Comparison of ENCODE assay signal across 11 cellular contexts in the genomic region with DNA sequence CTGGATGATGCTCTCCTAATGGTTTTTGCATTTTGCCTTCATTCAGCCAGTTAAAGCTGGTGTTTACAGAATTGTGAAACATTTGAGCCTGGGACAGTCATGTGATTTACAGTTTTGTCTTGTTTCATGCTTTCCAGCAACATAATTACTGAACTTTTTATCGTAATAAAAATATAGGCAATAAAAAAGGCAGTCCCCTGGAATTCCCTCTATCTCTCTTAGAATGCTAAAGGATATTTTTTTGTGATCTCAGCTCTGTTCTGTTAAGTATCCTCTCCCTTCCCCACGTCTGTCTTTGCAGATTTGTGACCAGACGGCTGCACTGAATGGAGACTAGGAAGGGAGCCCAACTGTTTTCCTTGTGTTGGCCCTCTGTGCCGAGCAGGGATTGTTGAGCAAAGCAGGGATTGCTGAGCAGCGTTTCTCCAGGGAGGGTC.
DNase-seq lines count a peak whose midpoint lies in the region; ATAC-seq and TF ChIP-seq lines count a peak whose summit lies in the region.
"Had no signal": no experiment of that assay in that cellular context is flagged by ENCODE, and none has a peak within 500 bp of the region (broad histone marks: within the 10 kb centered on the region; RNA-seq: fewer than 3 reads in every experiment).

No MANE protein-coding gene starts in this region.

- no peak for TF ChIP-seq CTCF in dorsolateral prefrontal cortex (IDR thresholded peaks at IDR 0.05 in 54 of 56, conservative IDR thresholded peaks at IDR 0.05 in 2 of 56; ENCODE audit: low read depth in 1 of 56, partially characterized antibody in 56 of 56)
- no peak for TF ChIP-seq CTCF in left lung (IDR thresholded peaks at IDR 0.05)
- no peak for TF ChIP-seq CTCF in progenitor cell of endocrine pancreas (IDR thresholded peaks at IDR 0.05; ENCODE audit: unreplicated experiment)

- H3K4me1 ChIP-seq in left lung (peaks cover 17 to 19% of the 10 kb centered on the region in 2 donors), skeletal muscle satellite cell (ENCODE audit: control insufficient read depth, insufficient read depth, low read length) (peaks cover 7% of the 10 kb centered on the region)

- H3K36me3 ChIP-seq in left lung (no peaks in the 10 kb centered on the region), skeletal muscle satellite cell (ENCODE audit: insufficient read depth, low read length) (no peaks in the 10 kb centered on the region)

- no peaks in the 10 kb centered on the region for H3K27me3 Mint-ChIP-seq in progenitor cell of endocrine pancreas
- H3K27me3 Mint-ChIP-seq: activated T-cell treated with anti-CD3 and anti-CD28 coated beads, Interleukin-2, amount 50 U/mL, for 24 hours had no signal

- intact Hi-C loops in dorsolateral prefrontal cortex (cut with DNase I) (no loop called here), left lung (cut with DNase I) (no loop called here)

- no peak overlapping the region for H3K27ac Mint-ChIP-seq in progenitor cell of endocrine pancreas
- H3K27ac Mint-ChIP-seq: activated T-cell treated with anti-CD3 and anti-CD28 coated beads, Interleukin-2, amount 50 U/mL, for 24 hours had no signal

- no peak overlapping the region for H3K9ac ChIP-seq in skeletal muscle satellite cell (ENCODE audit: low read depth, low read length)

- H3K36me3 Mint-ChIP-seq in progenitor cell of endocrine pancreas (ENCODE audit: insufficient read depth) = no peaks in the 10 kb centered on the region

- H3K27ac ChIP-seq in dorsolateral prefrontal cortex (peak overlapping the region in 28 of 59 donors; percentile 4 to 61 (median 29)), left lung (peak overlapping the region; percentile 38 to 60)

- H3K4me3 Mint-ChIP-seq in progenitor cell of endocrine pancreas (ENCODE audit: low read depth) = no peak overlapping the region
- H3K4me3 Mint-ChIP-seq: activated T-cell treated with anti-CD3 and anti-CD28 coated beads, Interleukin-2, amount 50 U/mL, for 24 hours had no signal

- peaks cover 44% of the 10 kb centered on the region for H3K4me1 Mint-ChIP-seq in progenitor cell of endocrine pancreas (ENCODE audit: low read depth)

- peak; percentile 75 for ATAC-seq in left lung
- ATAC-seq in HG03159 (IDR thresholded peaks at IDR 0.05; ENCODE audit: unreplicated experiment) = no peak

- DNase-seq in HCEC 1CT (peak; percentile 54), dorsolateral prefrontal cortex (peak in 7 of 10 donors; percentile 17 to 55 (median 41)), left lung (peak in 1 of 2 donors; percentile 35), SIG-M5 (lab: John Stamatoyannopoulos, UW) (no peak), progenitor cell of endocrine pancreas (ENCODE audit: low spot score, unreplicated experiment) (no peak)
- no peak for DNase-seq in activated CD4-positive, alpha-beta T cell treated with anti-CD3 and anti-CD28 coated beads for 1 hour
- DNase-seq: activated T-cell treated with anti-CD3 and anti-CD28 coated beads, Interleukin-2, amount 50 U/mL, for 24 hours; DND-41; NCI-H1105 treated with DMSO at 0.1 percent for 48 hours had no signal

- no peaks in the 10 kb centered on the region for H3K9me3 ChIP-seq in left lung
- no peaks in the 10 kb centered on the region for H3K9me3 ChIP-seq in skeletal muscle satellite cell (replicated peaks; ENCODE audit: low read length)

- no peaks in the 10 kb centered on the region for H3K9me3 Mint-ChIP-seq in progenitor cell of endocrine pancreas (ENCODE audit: low read depth)
- H3K9me3 Mint-ChIP-seq: activated T-cell treated with anti-CD3 and anti-CD28 coated beads, Interleukin-2, amount 50 U/mL, for 24 hours had no signal

- H3K4me2 ChIP-seq in skeletal muscle satellite cell (ENCODE audit: low read length) = peak overlapping the region; percentile 37

- H3K4me3 ChIP-seq in dorsolateral prefrontal cortex (peak overlapping the region in 27 of 59 donors; percentile 0 to 47 (median 20)), left lung (no peak overlapping the region), skeletal muscle satellite cell (ENCODE audit: low read length) (no peak overlapping the region)

- H3K27me3 ChIP-seq in dorsolateral prefrontal cortex (no peaks in the 10 kb centered on the region), left lung (no peaks in the 10 kb centered on the region), skeletal muscle satellite cell (ENCODE audit: control insufficient read depth, insufficient read depth, low read length) (no peaks in the 10 kb centered on the region)

Comparison
In these comparisons a context has a peak if more than half of its experiments do, and no peak if none do; other contexts are left out.
1. DNase-seq: peak in HCEC 1CT (single experiment) and dorsolateral prefrontal cortex (7 of 10); none in SIG-M5 (single experiment), activated CD4-positive, alpha-beta T cell treated with anti-CD3 and anti-CD28 coated beads for 1 hour (single experiment) and progenitor cell of endocrine pancreas (single experiment).